ENCODE assay signal across 12 cellular contexts in genomic region chr18:35467624-35468016, GRCh38. TPM values are rescaled to one million over a fixed set of nuclear protein-coding genes. Genes with fewer than 3 reads are reported as not detected.
A peak's percentile ranks its signal among the peaks of the same experiment; 100 is the strongest.
DNase-seq lines count a peak whose midpoint lies in the region; ATAC-seq and TF ChIP-seq lines count a peak whose summit lies in the region.
"Had no signal": no experiment of that assay in that cellular context is flagged by ENCODE, and none has a peak within 500 bp of the region (broad histone marks: within the 10 kb centered on the region; RNA-seq: fewer than 3 reads in every experiment).

No MANE protein-coding gene starts in this region.

- H3K4me1 Mint-ChIP-seq in T-cell: peaks cover 0 to 3% (median 0%) of the 10 kb centered on the region in 3 donors

- H3K27ac Mint-ChIP-seq in T-cell: no peak overlapping the region

- DNase-seq in D341Med (ENCODE audit: low spot score): peak; percentile 93
- peak; percentile 33 for DNase-seq in NCI-H82 treated with DMSO at 0.1 percent for 48 hours (lab: John Stamatoyannopoulos, UW; ENCODE audit: unreplicated experiment)
- DNase-seq in omental fat pad (ENCODE audit: low spot score): no peak
- no peak for DNase-seq in T-cell
- DNase-seq in DMS53 treated with DMSO at 0.1 percent for 48 hours (lab: John Stamatoyannopoulos, UW; ENCODE audit: unreplicated experiment): no peak
- DNase-seq: erythroblast, mammary epithelial cell, NCI-H2081 treated with DMSO at 0.1 percent for 48 hours, WERI-Rb-1 had no signal

- POLR2A ChIA-PET in T-cell (lab: Charles Lee): no interaction called here

- TF ChIP-seq CTCF in omental fat pad (IDR thresholded peaks at IDR 0.05): no peak

- peaks cover 44% of the 10 kb centered on the region for H3K36me3 Mint-ChIP-seq in T-cell

- peaks cover 0 to under 1% (median 0%) of the 10 kb centered on the region in 3 donors for H3K9me3 Mint-ChIP-seq in T-cell

- H3K27me3 Mint-ChIP-seq in T-cell: no peaks in the 10 kb centered on the region

- H3K4me3 Mint-ChIP-seq in T-cell: no peak overlapping the region

- ATAC-seq in GM19397 (IDR thresholded peaks at IDR 0.05; ENCODE audit: unreplicated experiment) (peak; percentile 83), HG03095 (IDR thresholded peaks at IDR 0.05; ENCODE audit: unreplicated experiment) (peak; percentile 87), GM19328 (IDR thresholded peaks at IDR 0.05; ENCODE audit: unreplicated experiment) (no peak), omental fat pad (ENCODE audit: low FRiP score) (no peak), T-cell (replicated peaks in 1 of 4) (no peak)

- CTCF ChIA-PET in T-cell (lab: Charles Lee): no interaction called here

RNA-seq across cellular contexts. Expression of gene INO80C, which starts 30.1 kb away (rescaled TPM):
- total RNA-seq in omental fat pad: 10 to 100 TPM in 2 of 4 donors, 1 to 10 TPM in 2; 6.3 to 20.7 (median 9.6) TPM
- total RNA-seq in T-cell: 10 to 100 TPM; 19.3 to 29.5 (median 23.1) TPM

Comparison
In these comparisons a context has a peak if more than half of its experiments do, and no peak if none do; other contexts are left out.
1. DNase-seq: peak in D341Med (single experiment) and NCI-H82 treated with DMSO at 0.1 percent for 48 hours (single experiment); none in omental fat pad (single experiment), T-cell (0 of 34) and DMS53 treated with DMSO at 0.1 percent for 48 hours (single experiment).
2. ATAC-seq: peak in GM19397 (single experiment) and HG03095 (single experiment); none in GM19328 (single experiment), omental fat pad (single experiment) and T-cell (0 of 4).